ENCODE assay signal across 18 cellular contexts in genomic region chr13:64417609-64418008, GRCh38.
"Had no signal": no experiment of that assay in that cellular context is flagged by ENCODE, and none has a peak within 500 bp of the region (broad histone marks: within the 10 kb centered on the region; RNA-seq: fewer than 3 reads in every experiment).

No MANE protein-coding gene starts in this region.

- ATAC-seq: effector memory CD8-positive, alpha-beta T cell; gastrocnemius medialis; left cardiac atrium; left ventricle myocardium superior had no signal

- FAIRE-seq: colon, kidney, small intestine had no signal

- H3K36me3 ChIP-seq: gastrocnemius medialis, right atrium auricular region had no signal

- H3K9me3 ChIP-seq: gastrocnemius medialis, right atrium auricular region had no signal

- H3K27ac ChIP-seq: gastrocnemius medialis, right atrium auricular region had no signal

- H3K4me3 ChIP-seq: gastrocnemius medialis, lung, right atrium auricular region had no signal

- DNase-seq: cerebellar nuclear complex; effector memory CD8-positive, alpha-beta T cell; erythroblast; gastrocnemius medialis; kidney; left cardiac atrium; left ventricle myocardium superior; mesendoderm; naive B cell; nephron progenitor cell; posterior cingulate gyrus; small intestine; stimulated activated CD4-positive, alpha-beta T cell treated with anti-CD3 and anti-CD28 coated beads, Interleukin-12 subunit alpha, Interleukin-12 subunit beta, amount 100 ng/mL, for 4 hours; stimulated activated naive CD4-positive, alpha-beta T cell treated with Interleukin-2 at 50 U/mL for 16 hours; trophoblast cell had no signal

- H3K4me1 ChIP-seq: gastrocnemius medialis, right atrium auricular region had no signal

- H3K27me3 ChIP-seq: gastrocnemius medialis, right atrium auricular region had no signal
